Comparison of ENCODE assay signal across 8 cellular contexts in the genomic region with DNA sequence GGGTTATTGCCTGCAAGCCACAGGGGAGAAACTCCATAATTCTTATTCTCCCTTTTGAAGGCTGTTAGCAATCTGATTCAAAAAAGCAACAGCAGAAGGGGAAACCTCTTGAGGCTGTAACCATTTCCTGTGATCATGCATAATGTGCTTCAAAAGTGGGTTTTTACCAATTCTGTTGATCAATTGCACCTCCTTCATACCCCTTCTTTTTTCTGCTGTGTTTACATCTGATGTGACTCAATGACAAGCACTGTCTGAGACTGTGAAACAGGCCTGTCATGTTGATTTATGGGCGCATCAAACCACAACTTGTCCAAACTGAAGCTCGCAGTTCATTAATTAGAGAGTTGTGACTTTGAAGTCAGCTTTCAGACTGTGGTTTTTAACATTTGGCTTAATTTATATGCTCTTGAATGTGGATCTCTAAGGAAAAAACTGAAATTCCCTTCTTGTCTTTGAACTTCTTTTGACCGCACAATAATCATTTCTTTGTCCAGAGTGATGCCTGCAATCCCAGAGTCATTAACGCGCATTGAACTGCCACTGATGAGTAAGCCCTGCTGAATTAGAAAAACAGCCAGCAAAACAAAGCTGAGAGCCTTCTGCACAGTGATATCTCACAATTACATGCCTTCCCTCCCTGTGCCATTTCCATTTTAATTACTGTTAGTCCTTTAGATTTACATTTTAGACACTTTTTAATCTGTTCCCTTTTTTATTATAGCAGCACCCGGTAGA.
DNase-seq lines count a peak whose midpoint lies in the region; ATAC-seq and TF ChIP-seq lines count a peak whose summit lies in the region.

No MANE protein-coding gene starts in this region.

- H3K36me3 ChIP-seq in CD8-positive, alpha-beta T cell (ENCODE audit: insufficient read depth, low read length): peaks cover 25% of the 10 kb centered on the region
- no peaks in the 10 kb centered on the region for H3K36me3 ChIP-seq in colonic mucosa

- H3K9ac ChIP-seq in colonic mucosa (ENCODE audit: low read depth in 2 of 2, low read length in 2 of 2): peak overlapping the region in 1 of 2 donors; percentile 64

- H3K4me3 Mint-ChIP-seq in CD8-positive, alpha-beta T cell: peak overlapping the region; percentile 46
- peak overlapping the region; percentile 49 for H3K4me3 Mint-ChIP-seq in natural killer cell treated with Interleukin-12 subunit alpha and Interleukin-12 subunit beta and Interleukin-15 and Interleukin-18, amount 100 ng/mL, for 72 hours

- H3K27ac Mint-ChIP-seq in CD8-positive, alpha-beta T cell: peak overlapping the region; percentile 97
- peak overlapping the region; percentile 85 to 87 for H3K27ac Mint-ChIP-seq in natural killer cell treated with Interleukin-12 subunit alpha and Interleukin-12 subunit beta and Interleukin-15 and Interleukin-18, amount 100 ng/mL, for 72 hours

- no peaks in the 10 kb centered on the region for H3K27me3 ChIP-seq in CD8-positive, alpha-beta T cell (ENCODE audit: insufficient read depth, low read length)
- H3K27me3 ChIP-seq in colonic mucosa: no peaks in the 10 kb centered on the region

- H3K9me3 ChIP-seq in CD8-positive, alpha-beta T cell (ENCODE audit: low read length): no peaks in the 10 kb centered on the region
- H3K9me3 ChIP-seq in colonic mucosa: no peaks in the 10 kb centered on the region

- CTCF ChIA-PET in CD8-positive, alpha-beta T cell (lab: Charles Lee): interaction anchor here (1.3 kb wide), 1 partner anchor 10 kb away, joined by 3 read pairs; no protein-coding TSS in a partner anchor

- POLR2A ChIA-PET in CD8-positive, alpha-beta T cell (lab: Charles Lee): interaction anchor here (0.6 to 2.4 kb wide), 5 partner anchors 10 to 44 kb away, joined by 3 to 7 read pairs (median 4); no protein-coding TSS in a partner anchor

- peak overlapping the region; percentile 10 for H3K27ac ChIP-seq in CD8-positive, alpha-beta T cell (ENCODE audit: low read depth, low read length)
- peak overlapping the region; percentile 83 for H3K27ac ChIP-seq in colonic mucosa

- no peaks in the 10 kb centered on the region for H3K27me3 Mint-ChIP-seq in CD8-positive, alpha-beta T cell (ENCODE audit: low read depth)
- H3K27me3 Mint-ChIP-seq in natural killer cell treated with Interleukin-12 subunit alpha and Interleukin-12 subunit beta and Interleukin-15 and Interleukin-18, amount 100 ng/mL, for 72 hours: no peaks in the 10 kb centered on the region

- DNase-seq in CD8-positive, alpha-beta T cell: peak in 4 of 7 experiments; percentile 14 to 54 (median 36)
- DNase-seq in NCI-H69 (lab: John Stamatoyannopoulos, UW): peak; percentile 71
- DNase-seq in colonic mucosa: no peak
- peak; percentile 68 for DNase-seq in natural killer cell treated with Interleukin-12 subunit alpha and Interleukin-12 subunit beta and Interleukin-15 and Interleukin-18, amount 100 ng/mL, for 72 hours (ENCODE audit: low spot score)
- no peak for DNase-seq in NCI-H2196 (lab: John Stamatoyannopoulos, UW; ENCODE audit: unreplicated experiment)
- no peak for DNase-seq in NCI-H2029 treated with DMSO at 0.1 percent for 48 hours (lab: John Stamatoyannopoulos, UW)

- TF ChIP-seq CTCF in CD8-positive, alpha-beta T cell (IDR thresholded peaks at IDR 0.05): no peak
- no peak for TF ChIP-seq CTCF in colonic mucosa (IDR thresholded peaks at IDR 0.05)

- no peak overlapping the region for H3K4me3 ChIP-seq in CD8-positive, alpha-beta T cell (ENCODE audit: low read depth, low read length)
- no peak overlapping the region for H3K4me3 ChIP-seq in colonic mucosa

- peak; percentile 93 for ATAC-seq in CD8-positive, alpha-beta T cell
- peak; percentile 93 to 95 for ATAC-seq in natural killer cell treated with Interleukin-12 subunit alpha and Interleukin-12 subunit beta and Interleukin-15 and Interleukin-18, amount 100 ng/mL, for 72 hours
- ATAC-seq in HG03139 (IDR thresholded peaks at IDR 0.05; ENCODE audit: unreplicated experiment) (no peak), HG02885 (IDR thresholded peaks at IDR 0.05; ENCODE audit: poor library complexity, unreplicated experiment) (no peak)

- peaks cover 100% of the 10 kb centered on the region for H3K4me1 Mint-ChIP-seq in CD8-positive, alpha-beta T cell (ENCODE audit: low read depth)
- peaks cover 65 to 85% of the 10 kb centered on the region in 2 donors for H3K4me1 Mint-ChIP-seq in natural killer cell treated with Interleukin-12 subunit alpha and Interleukin-12 subunit beta and Interleukin-15 and Interleukin-18, amount 100 ng/mL, for 72 hours (ENCODE audit: low read depth in 2 of 2)

- peaks cover 96% of the 10 kb centered on the region for H3K4me1 ChIP-seq in CD8-positive, alpha-beta T cell (ENCODE audit: insufficient read depth, low read length)
- peaks cover 24% of the 10 kb centered on the region for H3K4me1 ChIP-seq in colonic mucosa

- H3K36me3 Mint-ChIP-seq in CD8-positive, alpha-beta T cell: peaks cover 97% of the 10 kb centered on the region
- H3K36me3 Mint-ChIP-seq in natural killer cell treated with Interleukin-12 subunit alpha and Interleukin-12 subunit beta and Interleukin-15 and Interleukin-18, amount 100 ng/mL, for 72 hours: peaks cover 15% of the 10 kb centered on the region

- no peaks in the 10 kb centered on the region for H3K9me3 Mint-ChIP-seq in CD8-positive, alpha-beta T cell
- H3K9me3 Mint-ChIP-seq in natural killer cell treated with Interleukin-12 subunit alpha and Interleukin-12 subunit beta and Interleukin-15 and Interleukin-18, amount 100 ng/mL, for 72 hours: no peaks in the 10 kb centered on the region

- intact Hi-C loops in CD8-positive, alpha-beta T cell (cut with DNase I, micrococcal nuclease): loop anchor here (1.0 to 2.0 kb wide), 3 partner anchors 12 to 18 kb away; no protein-coding TSS in a partner anchor
- intact Hi-C loops in colonic mucosa (cut with DNase I): no loop called here

Comparison
In these comparisons a context has a peak if more than half of its experiments do, and no peak if none do; other contexts are left out.
1. ATAC-seq: peak in CD8-positive, alpha-beta T cell (single experiment) and natural killer cell treated with Interleukin-12 subunit alpha and Interleukin-12 subunit beta and Interleukin-15 and Interleukin-18, amount 100 ng/mL, for 72 hours (2 of 2); none in HG03139 (single experiment) and HG02885 (single experiment).
2. DNase-seq: peak in CD8-positive, alpha-beta T cell (4 of 7), NCI-H69 (single experiment) and natural killer cell treated with Interleukin-12 subunit alpha and Interleukin-12 subunit beta and Interleukin-15 and Interleukin-18, amount 100 ng/mL, for 72 hours (single experiment); none in colonic mucosa (single experiment), NCI-H2196 (single experiment) and NCI-H2029 treated with DMSO at 0.1 percent for 48 hours (single experiment).